In genomic region chr14:53233399-53233798, GRCh38 we compare ENCODE assay signal across 19 cellular contexts.
DNase-seq lines count a peak whose midpoint lies in the region; ATAC-seq, FAIRE-seq and TF ChIP-seq lines count a peak whose summit lies in the region.
"Had no signal": no experiment of that assay in that cellular context is flagged by ENCODE, and none has a peak within 500 bp of the region (broad histone marks: within the 10 kb centered on the region; RNA-seq: fewer than 3 reads in every experiment).

No MANE protein-coding gene starts in this region.

- POLR2A ChIA-PET in K562 (lab: Yijun Ruan, JAX): interaction anchor here (1.0 kb wide), 1 partner anchor 9 kb away, joined by 3 read pairs; no protein-coding TSS in a partner anchor

- FAIRE-seq in K562 (lab: Jason Lieb, UNC): no peak
- FAIRE-seq: GM12891, HepG2 had no signal

- no peak for DNase-seq in DND-41
- DNase-seq in K562 (ENCODE audit: extremely low read depth in 1 of 4, low spot score in 3 of 4): no peak
- peak; percentile 1 for DNase-seq in superior temporal gyrus (ENCODE audit: extremely low spot score)
- no peak for DNase-seq in NCI-H1436 (lab: John Stamatoyannopoulos, UW)
- DNase-seq: 8988T; Calu3; CD8-positive, alpha-beta T cell; DMS79 treated with DMSO at 0.1 percent for 48 hours; EL; H7 had no signal

- TF ChIP-seq EP300 in K562 (IDR thresholded peaks at IDR 0.05; ENCODE audit: low read length): no peak

- in situ Hi-C loops in K562 (cut with MboI): no loop called here

- no peak for TF ChIP-seq RAD21 in K562 (CRISPR knock-in tag; conservative IDR thresholded peaks at IDR 0.05 in 1 of 2, IDR thresholded peaks at IDR 0.05 in 1 of 2)

- H4K20me1 ChIP-seq in DND-41 (ENCODE audit: insufficient read depth, low read length): no peaks in the 10 kb centered on the region
- no peaks in the 10 kb centered on the region for H4K20me1 ChIP-seq in K562 (replicated peaks; ENCODE audit: control insufficient read depth, insufficient read depth, low read length)
- H4K20me1 ChIP-seq: BLaER1 treated with 17β-estradiol and CSF1 and Interleukin-3, amounts not matched to agents 10 nM and 100 nM had no signal

- H3K36me3 Mint-ChIP-seq in nephron (ENCODE audit: low read depth): peaks cover 16% of the 10 kb centered on the region
- H3K36me3 Mint-ChIP-seq: CD8-positive, alpha-beta T cell had no signal

- 0% methylated on average over 2 of the region's 2 CpGs for WGBS in K562 (ENCODE audit: insufficient coverage, low coverage, missing lambda C conversion rate)

- no TSS peak for BruUV-seq in K562 (replicated peaks; lab: Mats Ljungman, UMichigan)

- H3K9me3 ChIP-seq in DND-41 (ENCODE audit: insufficient read depth, low read length, severe bottlenecking) (peaks cover 3% of the 10 kb centered on the region), K562 (replicated peaks; ENCODE audit: control insufficient read depth, insufficient read depth, low read depth, low read length) (no peaks in the 10 kb centered on the region)

- H3K27me3 Mint-ChIP-seq in nephron (ENCODE audit: low read depth): no peaks in the 10 kb centered on the region

- H3K27ac ChIP-seq in DND-41 (ENCODE audit: low read length): peak overlapping the region; percentile 2; the same call in 1 of the 2 replicates
- no peak overlapping the region for H3K27ac ChIP-seq in K562 (ENCODE audit: extremely low read depth, low read depth, low read length)
- H3K27ac ChIP-seq: BLaER1 treated with 17β-estradiol and CSF1 and Interleukin-3, amounts not matched to agents 10 nM and 100 nM had no signal

- ATAC-seq in DND-41 (ENCODE audit: insufficient read depth, low read depth): no peak
- ATAC-seq in K562: no peak
- no peak for ATAC-seq in GM21723 (IDR thresholded peaks at IDR 0.05; ENCODE audit: unreplicated experiment)
- ATAC-seq in GM18520 (IDR thresholded peaks at IDR 0.05; ENCODE audit: unreplicated experiment): no peak
- ATAC-seq: CD8-positive, alpha-beta T cell; GM23338; HCT116; HepG2 had no signal

- no peak overlapping the region for H3K9ac ChIP-seq in DND-41 (ENCODE audit: low read depth, low read length)
- no peak overlapping the region for H3K9ac ChIP-seq in K562 (ENCODE audit: insufficient read depth in 1 of 2, low read depth in 2 of 2, low read length in 2 of 2)
- H3K9ac ChIP-seq: BLaER1 treated with 17β-estradiol and CSF1 and Interleukin-3, amounts not matched to agents 10 nM and 100 nM had no signal

- H3K36me3 ChIP-seq in DND-41 (ENCODE audit: insufficient read depth, low read length): peaks cover 22% of the 10 kb centered on the region
- no peaks in the 10 kb centered on the region for H3K36me3 ChIP-seq in K562 (ENCODE audit: control insufficient read depth, insufficient read depth, low read length)
- H3K36me3 ChIP-seq: BLaER1 treated with 17β-estradiol and CSF1 and Interleukin-3, amounts not matched to agents 10 nM and 100 nM had no signal

- TF ChIP-seq POLR2A in K562 (conservative IDR thresholded peaks at IDR 0.05): no peak

- H3K4me1 Mint-ChIP-seq in nephron: peaks cover 9% of the 10 kb centered on the region
- H3K4me1 Mint-ChIP-seq: IgD-negative memory B cell had no signal

- peaks cover 23% of the 10 kb centered on the region for H3K9me3 Mint-ChIP-seq in nephron
- H3K9me3 Mint-ChIP-seq: CD8-positive, alpha-beta T cell had no signal

- CTCF ChIA-PET in K562 (lab: Yijun Ruan, JAX; ENCODE audit: low intra/inter-chr PET ratio): no interaction called here

- no peaks in the 10 kb centered on the region for H3K9me1 ChIP-seq in K562 (ENCODE audit: control insufficient read depth, insufficient read depth, low read length)

- TF ChIP-seq CTCF in DND-41 (IDR thresholded peaks at IDR 0.05; ENCODE audit: borderline replicate concordance, extremely low read depth, low read length, poor library complexity, severe bottlenecking) (no peak), K562 (IDR thresholded peaks at IDR 0.05 in 2 of 3, conservative IDR thresholded peaks at IDR 0.05 in 1 of 3; ENCODE audit: insufficient read depth in 2 of 3, low read depth in 1 of 3, low read length in 3 of 3) (no peak), nephron (IDR thresholded peaks at IDR 0.05; ENCODE audit: unreplicated experiment in 3 of 3) (no peak)

- H2AFZ ChIP-seq in DND-41 (ENCODE audit: low read depth, low read length) (no peak overlapping the region), K562 (ENCODE audit: low read depth, low read length) (no peak overlapping the region)
- H2AFZ ChIP-seq: GM23338 had no signal

- no peaks in the 10 kb centered on the region for H3K27me3 ChIP-seq in DND-41 (ENCODE audit: insufficient read depth, low read length, poor library complexity)
- H3K27me3 ChIP-seq in K562 (ENCODE audit: control insufficient read depth in 2 of 2, insufficient read depth in 2 of 2, low read length in 2 of 2): no peaks in the 10 kb centered on the region
- H3K27me3 ChIP-seq: BLaER1 treated with 17β-estradiol and CSF1 and Interleukin-3, amounts not matched to agents 10 nM and 100 nM had no signal

- peaks cover 25% of the 10 kb centered on the region for H3K4me1 ChIP-seq in DND-41 (ENCODE audit: insufficient read depth, low read length)
- no peaks in the 10 kb centered on the region for H3K4me1 ChIP-seq in K562 (replicated peaks in 1 of 2; ENCODE audit: control insufficient read depth in 2 of 2, insufficient read depth in 2 of 2, low read length in 2 of 2)

- H3K4me2 ChIP-seq in DND-41 (ENCODE audit: insufficient read depth, low read length) (no peak overlapping the region), K562 (ENCODE audit: insufficient read depth, low read length) (no peak overlapping the region)
- H3K4me2 ChIP-seq: GM23338 had no signal

- intact Hi-C loops in K562 (cut with micrococcal nuclease): no loop called here

- H3K4me3 ChIP-seq in DND-41 (ENCODE audit: low read depth in 1 of 2, low read length in 2 of 2): no peak overlapping the region
- no peak overlapping the region for H3K4me3 ChIP-seq in K562
- H3K4me3 ChIP-seq: BLaER1 treated with 17β-estradiol and CSF1 and Interleukin-3, amounts not matched to agents 10 nM and 100 nM; GM23338 had no signal

- peak overlapping the region in 2 of 3 experiments; percentile 36 to 39 for H3K27ac Mint-ChIP-seq in nephron
- H3K27ac Mint-ChIP-seq: CD8-positive, alpha-beta T cell; GM23338; IgD-negative memory B cell had no signal

- H3K79me2 ChIP-seq in DND-41 (ENCODE audit: insufficient read depth, low read length) (peaks cover 95% of the 10 kb centered on the region), K562 (ENCODE audit: control insufficient read depth, insufficient read depth, low read length) (no peaks in the 10 kb centered on the region)

- H3K4me3 Mint-ChIP-seq in nephron: no peak overlapping the region
- H3K4me3 Mint-ChIP-seq: CD8-positive, alpha-beta T cell; GM23338; IgD-negative memory B cell had no signal

TF ChIP-seq in K562, 482 proteins besides CTCF, POLR2A, EP300 and RAD21:
- no peak for TF ChIP-seq PBX2 (CRISPR knock-in tag; IDR thresholded peaks at IDR 0.05; ENCODE audit: low read depth)
- TF ChIP-seq PBX2 (tag; conservative IDR thresholded peaks at IDR 0.05; ENCODE audit: low read depth): peak; percentile 57
- peak; percentile 16 for TF ChIP-seq MEIS2 (IDR thresholded peaks at IDR 0.05; ENCODE audit: partially characterized antibody)
- no peak for TF ChIP-seq ESRRB (CRISPR knock-in tag; IDR thresholded peaks at IDR 0.05; ENCODE audit: borderline replicate concordance)
- 0 out of 2 replicates have a peak, but pooled peaks have one; percentile 16 for TF ChIP-seq SOX6 (IDR thresholded peaks at IDR 0.05)
- peak; percentile 73 for TF ChIP-seq PRDM10 (IDR thresholded peaks at IDR 0.05; ENCODE audit: partially characterized antibody)
- no peak for TF ChIP-seq TCF3 (CRISPR knock-in tag; IDR thresholded peaks at IDR 0.05)
